In genomic region chr14:99606359-99606758, GRCh38 we compare ENCODE assay signal across 1 cellular context.
TF ChIP-seq lines count a peak whose summit lies in the region.

No MANE protein-coding gene starts in this region.

TF ChIP-seq in HepG2, 621 proteins besides CTCF, POLR2A, EP300 and RAD21:
- TF ChIP-seq ZNF3 (CRISPR knock-in tag; IDR thresholded peaks at IDR 0.05) (no peak), SNRNP70 (IDR thresholded peaks at IDR 0.05; ENCODE audit: low read depth, low read length) (no peak), MTF1 (CRISPR knock-in tag; IDR thresholded peaks at IDR 0.05) (no peak), ZBTB34 (CRISPR knock-in tag; IDR thresholded peaks at IDR 0.05) (no peak), ATF4 (CRISPR knock-in tag; IDR thresholded peaks at IDR 0.05) (no peak), POGK (CRISPR knock-in tag; conservative IDR thresholded peaks at IDR 0.05) (no peak), NFE2 (CRISPR knock-in tag; IDR thresholded peaks at IDR 0.05) (no peak), NCOA1 (CRISPR knock-in tag; IDR thresholded peaks at IDR 0.05) (no peak), ZNF296 (CRISPR knock-in tag; conservative IDR thresholded peaks at IDR 0.05) (no peak), JUNB (CRISPR knock-in tag; IDR thresholded peaks at IDR 0.05; ENCODE audit: borderline replicate concordance) (no peak), ONECUT2 (CRISPR knock-in tag; IDR thresholded peaks at IDR 0.05) (no peak)
